13 cellular contexts compared by ENCODE assay signal in the genomic region with DNA sequence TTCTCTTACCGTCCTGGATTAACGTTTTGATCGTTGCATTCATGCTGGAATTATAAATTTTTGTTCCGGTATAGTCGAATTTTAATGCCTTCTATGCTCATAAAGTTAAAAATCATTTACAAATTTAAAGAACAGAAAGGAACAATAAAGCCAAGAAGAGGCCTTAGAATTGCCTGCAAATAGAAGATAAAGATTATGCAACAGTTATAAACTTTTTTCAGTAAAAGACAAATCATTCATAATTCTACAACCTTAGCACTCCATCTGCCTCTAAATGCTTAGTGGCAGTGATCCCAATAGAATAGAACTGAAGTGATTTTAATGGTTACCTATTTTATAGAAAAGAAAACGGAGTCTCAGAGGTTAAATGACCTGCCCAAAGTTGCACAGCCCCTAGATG.
"Had no signal": no experiment of that assay in that cellular context is flagged by ENCODE, and none has a peak within 500 bp of the region (broad histone marks: within the 10 kb centered on the region; RNA-seq: fewer than 3 reads in every experiment).

No MANE protein-coding gene starts in this region.

- H3K9ac ChIP-seq: parathyroid adenoma had no signal

- H3K27me3 ChIP-seq: dorsolateral prefrontal cortex had no signal

- H3K27ac Mint-ChIP-seq: activated naive CD8-positive, alpha-beta T cell treated with anti-CD3 and anti-CD28 coated beads, Interleukin-2, amount 10 ng/mL, durations not matched to agents 7 days and 5 days; memory B cell; stimulated activated naive B cell treated with anti-CD40 and anti-IgM and Interleukin-4, amounts not matched to agents 10 μg/mL and 1 μg/mL and 100 μg/mL, for 72 hours had no signal

- H3K27ac ChIP-seq: parathyroid adenoma had no signal

- DNase-seq: activated CD4-positive, alpha-beta T cell treated with anti-CD3 and anti-CD28 coated beads, Interleukin-2, amount 50 U/mL, for 48 hours; activated CD4-positive, CD25-positive, alpha-beta regulatory T cell treated with anti-CD3 and anti-CD28 coated beads, Interleukin-2, amount 50 U/mL, for 72 hours; activated gamma-delta T cell; activated naive CD8-positive, alpha-beta T cell treated with anti-CD3 and anti-CD28 coated beads, Interleukin-2, amount 10 ng/mL, durations not matched to agents 7 days and 5 days; activated T-cell treated with anti-CD3 and anti-CD28 coated beads, Interleukin-2, amount 50 U/mL, for 48 hours; aorta; stimulated activated CD4-positive, alpha-beta T cell treated with anti-CD3 and anti-CD28 coated beads, Interleukin-2, amount 100 ng/mL, for 24 hours; stimulated activated naive B cell treated with anti-CD40 and anti-IgM and Interleukin-4, amounts not matched to agents 10 μg/mL and 1 μg/mL and 100 μg/mL, for 72 hours; T-helper 9 cell had no signal

- H3K4me1 Mint-ChIP-seq: memory B cell; stimulated activated naive B cell treated with anti-CD40 and anti-IgM and Interleukin-4, amounts not matched to agents 10 μg/mL and 1 μg/mL and 100 μg/mL, for 72 hours had no signal

- H3K27me3 Mint-ChIP-seq: memory B cell; stimulated activated naive B cell treated with anti-CD40 and anti-IgM and Interleukin-4, amounts not matched to agents 10 μg/mL and 1 μg/mL and 100 μg/mL, for 72 hours; type B pancreatic cell had no signal

- H3K4me3 Mint-ChIP-seq: activated naive CD8-positive, alpha-beta T cell treated with anti-CD3 and anti-CD28 coated beads, Interleukin-2, amount 10 ng/mL, durations not matched to agents 7 days and 5 days; memory B cell; stimulated activated naive B cell treated with anti-CD40 and anti-IgM and Interleukin-4, amounts not matched to agents 10 μg/mL and 1 μg/mL and 100 μg/mL, for 72 hours had no signal

- H3K9me3 Mint-ChIP-seq: type B pancreatic cell had no signal

- H3K4me1 ChIP-seq: parathyroid adenoma had no signal
